In the genomic region with DNA sequence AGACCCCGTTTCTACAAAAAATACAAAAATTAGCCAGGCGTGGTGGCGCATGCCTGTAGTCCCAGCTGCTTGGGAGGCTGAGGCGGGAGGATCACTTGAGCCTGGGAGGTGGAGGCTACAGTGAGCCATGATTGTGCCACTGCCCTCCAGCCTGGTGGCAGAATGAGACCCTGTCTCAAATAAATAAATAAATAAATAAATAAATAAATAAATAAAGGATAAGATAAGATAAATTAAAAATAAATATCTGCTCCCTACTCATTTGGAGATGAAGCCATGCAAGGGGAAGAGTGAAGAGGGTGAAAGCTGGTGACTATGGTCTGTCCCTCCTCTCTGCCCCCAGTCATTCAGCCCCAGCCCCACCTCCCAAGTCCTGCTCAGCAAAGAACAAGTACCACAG, we compare ENCODE assay signal across 5 cellular contexts. TPM values are rescaled to one million over a fixed set of nuclear protein-coding genes. Genes with fewer than 3 reads are reported as not detected.
"Had no signal": no experiment of that assay in that cellular context is flagged by ENCODE, and none has a peak within 500 bp of the region (broad histone marks: within the 10 kb centered on the region; RNA-seq: fewer than 3 reads in every experiment).

No MANE protein-coding gene starts in this region.

RNA-seq across cellular contexts. Expression of gene GGTA1, which starts 41.2 kb away (rescaled TPM):
- total RNA-seq: kidney epithelial cell, mammary epithelial cell, mesothelial cell of epicardium, myocyte had no signal
- polyA plus RNA-seq: keratinocyte, mammary epithelial cell had no signal
